Comparison of ENCODE assay signal across 9 cellular contexts in the genomic region with DNA sequence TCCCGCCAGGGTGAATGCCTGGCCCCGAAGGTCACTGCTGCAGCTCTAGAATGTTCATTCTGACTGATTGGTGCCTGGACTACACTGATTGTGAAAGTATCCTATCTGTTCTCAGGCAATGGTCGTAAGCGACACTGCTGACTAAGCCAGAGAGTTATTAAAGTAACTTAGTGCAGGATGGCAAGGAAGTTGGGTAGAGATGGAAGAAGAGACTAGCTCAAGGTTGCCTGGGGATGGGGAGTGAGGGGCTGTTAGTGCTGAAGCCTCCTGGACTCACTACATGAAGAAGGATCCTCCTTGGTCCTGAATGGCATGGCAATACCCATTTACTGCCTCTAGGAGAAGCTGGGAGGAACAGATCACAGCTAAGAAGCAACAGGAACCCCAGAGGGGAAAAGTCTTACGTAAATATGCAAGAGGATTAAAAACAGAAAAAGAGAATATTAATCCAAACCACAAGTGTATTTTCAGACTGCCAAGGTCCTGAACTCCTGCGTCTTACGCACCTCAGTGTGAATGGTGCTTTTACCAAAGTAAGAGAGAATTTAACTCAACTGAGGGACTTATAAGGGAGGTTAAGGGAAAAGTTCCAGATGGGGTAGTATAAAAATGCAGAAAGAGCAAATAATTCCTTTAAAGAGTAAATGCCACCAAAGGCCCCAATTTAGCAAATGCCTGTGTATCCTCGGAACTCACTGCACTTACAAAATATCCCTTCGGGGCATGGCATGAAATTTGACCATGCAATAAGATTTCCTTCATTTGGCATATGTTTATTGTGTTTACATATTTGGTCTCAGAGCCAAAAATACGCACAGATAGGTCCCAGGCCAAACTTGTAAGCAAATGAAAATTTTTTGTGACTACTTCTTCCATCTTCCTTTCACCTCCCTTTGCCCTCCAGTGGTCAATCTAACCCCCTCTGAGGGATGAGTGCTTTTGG.
A peak's percentile ranks its signal among the peaks of the same experiment; 100 is the strongest.
DNase-seq lines count a peak whose midpoint lies in the region; ATAC-seq and TF ChIP-seq lines count a peak whose summit lies in the region.
"Had no signal": no experiment of that assay in that cellular context is flagged by ENCODE, and none has a peak within 500 bp of the region (broad histone marks: within the 10 kb centered on the region; RNA-seq: fewer than 3 reads in every experiment).

No MANE protein-coding gene starts in this region.

- CTCF ChIA-PET in HEK293T (lab: Yijun Ruan, JAX) (no interaction called here), WTC11 (lab: Charles Lee) (interaction anchor here (0.5 to 2.7 kb wide), 17 partner anchors 10 to 1256 kb away, joined by 3 to 10 read pairs (median 3); no protein-coding TSS in a partner anchor)

- no peaks in the 10 kb centered on the region for H3K9me3 Mint-ChIP-seq in WTC11
- H3K9me3 Mint-ChIP-seq in activated T-helper 2 cell treated with anti-CD3 and anti-CD28 coated beads, Interferon-gamma antibody, Interleukin-2, Interleukin-4, amounts not matched to agents 10 μg/mL and 5 μg/mL and 100 μg/mL, durations not matched to agents 14 hours and 24 hours and 36 hours, result no peaks in the 10 kb centered on the region
- H3K9me3 Mint-ChIP-seq: dendritic cell treated with granulocyte-macrophage colony-stimulating factor and Interleukin-4, amounts not matched to agents 40 ng/mL and 50 ng/mL, for 4 days had no signal

- POLR2A ChIA-PET in HEK293T (lab: Yijun Ruan, JAX), result no interaction called here
- POLR2A ChIA-PET in WTC11 (lab: Charles Lee), result interaction anchor here (0.5 kb wide), 1 partner anchor 64 kb away, joined by 3 read pairs; no protein-coding TSS in a partner anchor

- ATAC-seq in WTC11 (peak; percentile 92), GM21717 (IDR thresholded peaks at IDR 0.05; ENCODE audit: unreplicated experiment) (no peak)

- intact Hi-C loops in activated T-helper 2 cell treated with anti-CD3 and anti-CD28 coated beads, Interferon-gamma antibody, Interleukin-2, Interleukin-4, amounts not matched to agents 10 μg/mL and 5 μg/mL and 100 μg/mL, durations not matched to agents 14 hours and 24 hours and 36 hours (cut with micrococcal nuclease), result no loop called here

- H3K4me1 Mint-ChIP-seq in WTC11, result peaks cover 27% of the 10 kb centered on the region
- no peaks in the 10 kb centered on the region for H3K4me1 Mint-ChIP-seq in activated T-helper 2 cell treated with anti-CD3 and anti-CD28 coated beads, Interferon-gamma antibody, Interleukin-2, Interleukin-4, amounts not matched to agents 10 μg/mL and 5 μg/mL and 100 μg/mL, durations not matched to agents 14 hours and 24 hours and 36 hours (ENCODE audit: low read depth)

- DNase-seq in AG10803 (ENCODE audit: low read depth), result peak; percentile 72
- peak; percentile 18 for DNase-seq in HEK293T (ENCODE audit: extremely low spot score)
- no peak for DNase-seq in WTC11 (ENCODE audit: low spot score)
- peak; percentile 94 for DNase-seq in iris pigment epithelial cell (ENCODE audit: low read depth)
- DNase-seq in activated T-helper 2 cell treated with anti-CD3 and anti-CD28 coated beads, Interferon-gamma antibody, Interleukin-2, Interleukin-4, amounts not matched to agents 10 μg/mL and 5 μg/mL and 100 μg/mL, durations not matched to agents 14 hours and 24 hours and 36 hours (ENCODE audit: low spot score), result no peak
- no peak for DNase-seq in activated CD4-positive, alpha-beta T cell treated with anti-CD3 and anti-CD28 coated beads for 48 hours
- no peak for DNase-seq in stimulated activated CD4-positive, alpha-beta T cell treated with anti-CD3 and anti-CD28 coated beads, Interleukin-4, amount 100 ng/mL, for 4 hours

- no peaks in the 10 kb centered on the region for H3K27me3 Mint-ChIP-seq in WTC11 (ENCODE audit: low read depth)
- no peaks in the 10 kb centered on the region for H3K27me3 Mint-ChIP-seq in activated T-helper 2 cell treated with anti-CD3 and anti-CD28 coated beads, Interferon-gamma antibody, Interleukin-2, Interleukin-4, amounts not matched to agents 10 μg/mL and 5 μg/mL and 100 μg/mL, durations not matched to agents 14 hours and 24 hours and 36 hours (ENCODE audit: low read depth)
- H3K27me3 Mint-ChIP-seq: dendritic cell treated with granulocyte-macrophage colony-stimulating factor and Interleukin-4, amounts not matched to agents 40 ng/mL and 50 ng/mL, for 4 days had no signal

- no peaks in the 10 kb centered on the region for H3K36me3 Mint-ChIP-seq in WTC11
- H3K36me3 Mint-ChIP-seq in activated T-helper 2 cell treated with anti-CD3 and anti-CD28 coated beads, Interferon-gamma antibody, Interleukin-2, Interleukin-4, amounts not matched to agents 10 μg/mL and 5 μg/mL and 100 μg/mL, durations not matched to agents 14 hours and 24 hours and 36 hours (ENCODE audit: low read depth), result no peaks in the 10 kb centered on the region

- TF ChIP-seq CTCF in AG10803 (conservative IDR thresholded peaks at IDR 0.05; ENCODE audit: low read length), result peak; percentile 58
- no peak; the same call in 1 of the 2 replicates for TF ChIP-seq CTCF in WTC11 (IDR thresholded peaks at IDR 0.05)

- H3K27ac Mint-ChIP-seq in WTC11, result 0 out of 2 replicates have a peak overlapping the region, but pooled peaks have one; percentile 17
- no peak overlapping the region for H3K27ac Mint-ChIP-seq in activated T-helper 2 cell treated with anti-CD3 and anti-CD28 coated beads, Interferon-gamma antibody, Interleukin-2, Interleukin-4, amounts not matched to agents 10 μg/mL and 5 μg/mL and 100 μg/mL, durations not matched to agents 14 hours and 24 hours and 36 hours
- H3K27ac Mint-ChIP-seq: dendritic cell treated with granulocyte-macrophage colony-stimulating factor and Interleukin-4, amounts not matched to agents 40 ng/mL and 50 ng/mL, for 4 days had no signal

- no peak overlapping the region for H3K4me3 Mint-ChIP-seq in WTC11
- no peak overlapping the region for H3K4me3 Mint-ChIP-seq in activated T-helper 2 cell treated with anti-CD3 and anti-CD28 coated beads, Interferon-gamma antibody, Interleukin-2, Interleukin-4, amounts not matched to agents 10 μg/mL and 5 μg/mL and 100 μg/mL, durations not matched to agents 14 hours and 24 hours and 36 hours (ENCODE audit: low read depth)
- H3K4me3 Mint-ChIP-seq: dendritic cell treated with granulocyte-macrophage colony-stimulating factor and Interleukin-4, amounts not matched to agents 40 ng/mL and 50 ng/mL, for 4 days had no signal

- no peak overlapping the region for H3K4me3 ChIP-seq in AG10803 (ENCODE audit: low read length)

TF ChIP-seq in HEK293T, 16 proteins besides CTCF, POLR2A, EP300 and RAD21:
- no peak for TF ChIP-seq ELF4 (IDR thresholded peaks at IDR 0.05)
- TF ChIP-seq, protein P1, sequence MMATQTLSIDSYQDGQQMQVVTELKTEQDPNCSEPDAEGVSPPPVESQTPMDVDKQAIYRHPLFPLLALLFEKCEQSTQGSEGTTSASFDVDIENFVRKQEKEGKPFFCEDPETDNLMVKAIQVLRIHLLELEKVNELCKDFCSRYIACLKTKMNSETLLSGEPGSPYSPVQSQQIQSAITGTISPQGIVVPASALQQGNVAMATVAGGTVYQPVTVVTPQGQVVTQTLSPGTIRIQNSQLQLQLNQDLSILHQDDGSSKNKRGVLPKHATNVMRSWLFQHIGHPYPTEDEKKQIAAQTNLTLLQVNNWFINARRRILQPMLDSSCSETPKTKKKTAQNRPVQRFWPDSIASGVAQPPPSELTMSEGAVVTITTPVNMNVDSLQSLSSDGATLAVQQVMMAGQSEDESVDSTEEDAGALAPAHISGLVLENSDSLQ (IDR thresholded peaks at IDR 0.05), result no peak
- TF ChIP-seq CTBP1 (IDR thresholded peaks at IDR 0.05; ENCODE audit: borderline replicate concordance), result no peak
- TF ChIP-seq ZNF384 (IDR thresholded peaks at IDR 0.05), result no peak
- no peak for TF ChIP-seq NFRKB (IDR thresholded peaks at IDR 0.05)
- TF ChIP-seq L3MBTL2 (conservative IDR thresholded peaks at IDR 0.05), result no peak
- TF ChIP-seq SUZ12 (IDR thresholded peaks at IDR 0.05), result no peak
- no peak for TF ChIP-seq SP1 (IDR thresholded peaks at IDR 0.05)
- no peak for TF ChIP-seq LEF1 (IDR thresholded peaks at IDR 0.05; ENCODE audit: borderline replicate concordance)
- TF ChIP-seq FOXA1 (IDR thresholded peaks at IDR 0.05), result no peak
- no peak for TF ChIP-seq FOXK2 (IDR thresholded peaks at IDR 0.05)
- TF ChIP-seq FOXM1 (IDR thresholded peaks at IDR 0.05; ENCODE audit: borderline replicate concordance), result no peak
- no peak for TF ChIP-seq BHLHE40 (IDR thresholded peaks at IDR 0.05; ENCODE audit: borderline replicate concordance)

TF ChIP-seq in WTC11, 78 proteins besides CTCF, POLR2A, EP300 and RAD21 (continues in another document):
- TF ChIP-seq, protein P2, sequence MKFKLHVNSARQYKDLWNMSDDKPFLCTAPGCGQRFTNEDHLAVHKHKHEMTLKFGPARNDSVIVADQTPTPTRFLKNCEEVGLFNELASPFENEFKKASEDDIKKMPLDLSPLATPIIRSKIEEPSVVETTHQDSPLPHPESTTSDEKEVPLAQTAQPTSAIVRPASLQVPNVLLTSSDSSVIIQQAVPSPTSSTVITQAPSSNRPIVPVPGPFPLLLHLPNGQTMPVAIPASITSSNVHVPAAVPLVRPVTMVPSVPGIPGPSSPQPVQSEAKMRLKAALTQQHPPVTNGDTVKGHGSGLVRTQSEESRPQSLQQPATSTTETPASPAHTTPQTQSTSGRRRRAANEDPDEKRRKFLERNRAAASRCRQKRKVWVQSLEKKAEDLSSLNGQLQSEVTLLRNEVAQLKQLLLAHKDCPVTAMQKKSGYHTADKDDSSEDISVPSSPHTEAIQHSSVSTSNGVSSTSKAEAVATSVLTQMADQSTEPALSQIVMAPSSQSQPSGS (CRISPR knock-in tag; IDR thresholded peaks at IDR 0.05; ENCODE audit: borderline replicate concordance, low read depth), result no peak
- TF ChIP-seq, protein P3, sequence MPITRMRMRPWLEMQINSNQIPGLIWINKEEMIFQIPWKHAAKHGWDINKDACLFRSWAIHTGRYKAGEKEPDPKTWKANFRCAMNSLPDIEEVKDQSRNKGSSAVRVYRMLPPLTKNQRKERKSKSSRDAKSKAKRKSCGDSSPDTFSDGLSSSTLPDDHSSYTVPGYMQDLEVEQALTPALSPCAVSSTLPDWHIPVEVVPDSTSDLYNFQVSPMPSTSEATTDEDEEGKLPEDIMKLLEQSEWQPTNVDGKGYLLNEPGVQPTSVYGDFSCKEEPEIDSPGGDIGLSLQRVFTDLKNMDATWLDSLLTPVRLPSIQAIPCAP (CRISPR knock-in tag; IDR thresholded peaks at IDR 0.05), result no peak
- TF ChIP-seq MXD4 (CRISPR knock-in tag; IDR thresholded peaks at IDR 0.05; ENCODE audit: borderline replicate concordance) (no peak), FOXK1 (CRISPR knock-in tag; IDR thresholded peaks at IDR 0.05) (no peak)
- TF ChIP-seq, protein P4, sequence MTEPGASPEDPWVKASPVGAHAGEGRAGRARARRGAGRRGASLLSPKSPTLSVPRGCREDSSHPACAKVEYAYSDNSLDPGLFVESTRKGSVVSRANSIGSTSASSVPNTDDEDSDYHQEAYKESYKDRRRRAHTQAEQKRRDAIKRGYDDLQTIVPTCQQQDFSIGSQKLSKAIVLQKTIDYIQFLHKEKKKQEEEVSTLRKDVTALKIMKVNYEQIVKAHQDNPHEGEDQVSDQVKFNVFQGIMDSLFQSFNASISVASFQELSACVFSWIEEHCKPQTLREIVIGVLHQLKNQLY (CRISPR knock-in tag; IDR thresholded peaks at IDR 0.05), result no peak

Comparison
In these comparisons a context has a peak if more than half of its experiments do, and no peak if none do; other contexts are left out.
1. DNase-seq: peak in AG10803 (single experiment), HEK293T (single experiment) and iris pigment epithelial cell (single experiment); none in WTC11 (single experiment), activated T-helper 2 cell treated with anti-CD3 and anti-CD28 coated beads, Interferon-gamma antibody, Interleukin-2, Interleukin-4, amounts not matched to agents 10 μg/mL and 5 μg/mL and 100 μg/mL, durations not matched to agents 14 hours and 24 hours and 36 hours (single experiment), activated CD4-positive, alpha-beta T cell treated with anti-CD3 and anti-CD28 coated beads for 48 hours (single experiment) and stimulated activated CD4-positive, alpha-beta T cell treated with anti-CD3 and anti-CD28 coated beads, Interleukin-4, amount 100 ng/mL, for 4 hours (0 of 2).